26 cellular contexts compared by ENCODE assay signal in genomic region chr4:18815779-18816173, GRCh38.
DNase-seq lines count a peak whose midpoint lies in the region; ATAC-seq, FAIRE-seq and TF ChIP-seq lines count a peak whose summit lies in the region.
"Had no signal": no experiment of that assay in that cellular context is flagged by ENCODE, and none has a peak within 500 bp of the region (broad histone marks: within the 10 kb centered on the region; RNA-seq: fewer than 3 reads in every experiment).

No MANE protein-coding gene starts in this region.

- H3K27ac ChIP-seq in osteoblast (ENCODE audit: low read depth, low read length): no peak overlapping the region
- no peak overlapping the region for H3K27ac ChIP-seq in naive thymus-derived CD4-positive, alpha-beta T cell (ENCODE audit: low read depth, low read length)
- H3K27ac ChIP-seq: colonic mucosa, gastroesophageal sphincter, HL-60, Peyer's patch, tibial artery had no signal

- no peaks in the 10 kb centered on the region for H3K4me1 ChIP-seq in osteoblast (ENCODE audit: insufficient read depth, low read length)
- H3K4me1 ChIP-seq in naive thymus-derived CD4-positive, alpha-beta T cell (ENCODE audit: control insufficient read depth in 2 of 2, insufficient read depth in 2 of 2, low read length in 2 of 2): no peaks in the 10 kb centered on the region
- H3K4me1 ChIP-seq: colonic mucosa, gastroesophageal sphincter, Peyer's patch, tibial artery had no signal

- no peak overlapping the region for H3K4me2 ChIP-seq in osteoblast (ENCODE audit: insufficient read depth, low read length)

- H3K4me3 ChIP-seq in osteoblast (ENCODE audit: insufficient read depth, low read length): no peak overlapping the region
- no peak overlapping the region for H3K4me3 ChIP-seq in naive thymus-derived CD4-positive, alpha-beta T cell (ENCODE audit: low read length)
- H3K4me3 ChIP-seq: colonic mucosa, gastroesophageal sphincter, Peyer's patch, tibial artery had no signal

- H3K27me3 ChIP-seq in osteoblast (ENCODE audit: insufficient read depth, low read length): no peaks in the 10 kb centered on the region
- H3K27me3 ChIP-seq in naive thymus-derived CD4-positive, alpha-beta T cell (ENCODE audit: control insufficient read depth in 2 of 2, insufficient read depth in 2 of 2, low read length in 2 of 2): no peaks in the 10 kb centered on the region
- H3K27me3 ChIP-seq: colonic mucosa, gastroesophageal sphincter, Peyer's patch, tibial artery had no signal

- no peaks in the 10 kb centered on the region for H4K20me1 ChIP-seq in osteoblast (ENCODE audit: insufficient read depth, low read length)

- H3K27me3 Mint-ChIP-seq in naive thymus-derived CD4-positive, alpha-beta T cell: no peaks in the 10 kb centered on the region
- H3K27me3 Mint-ChIP-seq: activated CD4-positive, alpha-beta T cell treated with anti-CD3 and anti-CD28 coated beads for 36 hours; CD4-positive, alpha-beta memory T cell; effector memory CD8-positive, alpha-beta T cell; stimulated activated naive CD8-positive, alpha-beta T cell treated with anti-CD3 and anti-CD28 coated beads, Interleukin-15, amount 100 ng/mL, for 72 hours had no signal

- no peak for FAIRE-seq in HTR-8/SVneo (lab: Jason Lieb, UNC)

- H2AFZ ChIP-seq in osteoblast (ENCODE audit: low read length): no peak overlapping the region

- TF ChIP-seq CTCF in osteoblast (IDR thresholded peaks at IDR 0.05; ENCODE audit: extremely low read depth, low read depth, low read length): no peak

- no peak overlapping the region for H3K4me3 Mint-ChIP-seq in naive thymus-derived CD4-positive, alpha-beta T cell
- H3K4me3 Mint-ChIP-seq: activated CD4-positive, alpha-beta T cell treated with anti-CD3 and anti-CD28 coated beads for 36 hours; brain; CD4-positive, alpha-beta memory T cell; effector memory CD8-positive, alpha-beta T cell; neural crest cell; stimulated activated naive CD8-positive, alpha-beta T cell treated with anti-CD3 and anti-CD28 coated beads, Interleukin-15, amount 100 ng/mL, for 72 hours had no signal

- no peaks in the 10 kb centered on the region for H3K36me3 Mint-ChIP-seq in naive thymus-derived CD4-positive, alpha-beta T cell
- H3K36me3 Mint-ChIP-seq: brain; CD4-positive, alpha-beta memory T cell had no signal

- no peaks in the 10 kb centered on the region for H3K36me3 ChIP-seq in osteoblast (ENCODE audit: insufficient read depth, low read length)
- H3K36me3 ChIP-seq in naive thymus-derived CD4-positive, alpha-beta T cell (ENCODE audit: control insufficient read depth in 2 of 3, insufficient read depth in 3 of 3, low read length in 3 of 3): no peaks in the 10 kb centered on the region
- H3K36me3 ChIP-seq: colonic mucosa, gastroesophageal sphincter, Peyer's patch, tibial artery had no signal

- peak; percentile 7 for DNase-seq in EH (ENCODE audit: low read depth)
- DNase-seq in HTR-8/SVneo (ENCODE audit: insufficient read length, low spot score): peak; percentile 1
- peak; percentile 47 for DNase-seq in osteoblast (ENCODE audit: insufficient read length, low spot score, missing footprints)
- DNase-seq in G401 (ENCODE audit: low spot score): no peak
- DNase-seq in naive thymus-derived CD4-positive, alpha-beta T cell: no peak
- DNase-seq in amygdala (lab: John Stamatoyannopoulos, UW): no peak
- DNase-seq: activated CD4-positive, alpha-beta T cell treated with anti-CD3 and anti-CD28 coated beads for 36 hours; activated CD8-positive, alpha-beta memory T cell treated with anti-CD3 and anti-CD28 coated beads for 24 hours; activated gamma-delta T cell; activated T-cell treated with anti-CD3 and anti-CD28 coated beads, Interleukin-2, amount 50 U/mL, for 1 hour; CD4-positive, alpha-beta memory T cell; colonic mucosa; effector memory CD8-positive, alpha-beta T cell; hypothalamus; NCI-H446 treated with DMSO at 0.1 percent for 48 hours; Peyer's patch; stimulated activated naive CD8-positive, alpha-beta T cell treated with anti-CD3 and anti-CD28 coated beads, Interleukin-15, amount 100 ng/mL, for 72 hours; T-helper 2 cell; tibial artery had no signal

- CTCF ChIA-PET in naive thymus-derived CD4-positive, alpha-beta T cell (lab: Charles Lee): no interaction called here

- ATAC-seq in SK-N-SH treated with all-trans-retinoic acid at 6 μM for 48 hours: peak; percentile 44; the same call in 2 of the 3 replicates
- no peak for ATAC-seq in naive thymus-derived CD4-positive, alpha-beta T cell
- ATAC-seq: activated CD4-positive, alpha-beta T cell treated with anti-CD3 and anti-CD28 coated beads for 36 hours; effector memory CD8-positive, alpha-beta T cell; esophagus mucosa; gastroesophageal sphincter; sciatic nerve; stimulated activated naive CD8-positive, alpha-beta T cell treated with anti-CD3 and anti-CD28 coated beads, Interleukin-15, amount 100 ng/mL, for 72 hours had no signal

- no peaks in the 10 kb centered on the region for H3K4me1 Mint-ChIP-seq in naive thymus-derived CD4-positive, alpha-beta T cell
- H3K4me1 Mint-ChIP-seq: activated CD4-positive, alpha-beta T cell treated with anti-CD3 and anti-CD28 coated beads for 36 hours; brain; CD4-positive, alpha-beta memory T cell; neural crest cell; stimulated activated naive CD8-positive, alpha-beta T cell treated with anti-CD3 and anti-CD28 coated beads, Interleukin-15, amount 100 ng/mL, for 72 hours had no signal

- no peaks in the 10 kb centered on the region for H3K79me2 ChIP-seq in osteoblast (ENCODE audit: insufficient read depth, low read length)

- peaks cover 3% of the 10 kb centered on the region for H3K9me3 ChIP-seq in osteoblast (ENCODE audit: low read depth, low read length)
- no peaks in the 10 kb centered on the region for H3K9me3 ChIP-seq in naive thymus-derived CD4-positive, alpha-beta T cell (ENCODE audit: control insufficient read depth in 2 of 3, low read length in 3 of 3)
- H3K9me3 ChIP-seq: colonic mucosa, gastroesophageal sphincter, Peyer's patch, tibial artery had no signal

- POLR2A ChIA-PET in naive thymus-derived CD4-positive, alpha-beta T cell (lab: Charles Lee): no interaction called here

- in situ Hi-C loops in G401 (cut with HindIII; ENCODE audit: low sequenced_read_pairs): no loop called here

- peaks cover 0 to 9% (median 2%) of the 10 kb centered on the region in 11 donors for H3K9me3 Mint-ChIP-seq in naive thymus-derived CD4-positive, alpha-beta T cell
- H3K9me3 Mint-ChIP-seq: stimulated activated naive CD8-positive, alpha-beta T cell treated with anti-CD3 and anti-CD28 coated beads, Interleukin-15, amount 100 ng/mL, for 72 hours had no signal

- intact Hi-C loops in naive thymus-derived CD4-positive, alpha-beta T cell (cut with micrococcal nuclease): no loop called here

- H3K27ac Mint-ChIP-seq in naive thymus-derived CD4-positive, alpha-beta T cell: no peak overlapping the region
- H3K27ac Mint-ChIP-seq: activated CD4-positive, alpha-beta T cell treated with anti-CD3 and anti-CD28 coated beads for 36 hours; brain; CD4-positive, alpha-beta memory T cell; effector memory CD8-positive, alpha-beta T cell; stimulated activated naive CD8-positive, alpha-beta T cell treated with anti-CD3 and anti-CD28 coated beads, Interleukin-15, amount 100 ng/mL, for 72 hours had no signal

TF ChIP-seq in SK-N-SH treated with all-trans-retinoic acid at 6 μM for 48 hours, 23 proteins besides CTCF, POLR2A, EP300 and RAD21:
- TF ChIP-seq CREB5 (CRISPR knock-in tag; IDR thresholded peaks at IDR 0.05; ENCODE audit: low read depth) (no peak), CSRNP3 (CRISPR knock-in tag; IDR thresholded peaks at IDR 0.05) (no peak)

Comparison
In these comparisons a context has a peak if more than half of its experiments do, and no peak if none do; other contexts are left out.
1. DNase-seq: peak in EH (single experiment), HTR-8/SVneo (single experiment) and osteoblast (single experiment); none in G401 (single experiment), naive thymus-derived CD4-positive, alpha-beta T cell (0 of 9) and amygdala (0 of 56).